ENCODE assay signal across 3 cellular contexts in genomic region chr9:21902112-21902511, GRCh38.
TF ChIP-seq lines count a peak whose summit lies in the region.

No MANE protein-coding gene starts in this region.

TF ChIP-seq in GM12891, 5 proteins besides CTCF, POLR2A, EP300 and RAD21 (continued from another document):
- TF ChIP-seq SPI1 (IDR thresholded peaks at IDR 0.05; ENCODE audit: low read depth, low read length) (no peak), TAF1 (IDR thresholded peaks at IDR 0.05; ENCODE audit: low read depth, low read length) (no peak), POU2F2 (IDR thresholded peaks at IDR 0.05; ENCODE audit: low read depth, low read length) (no peak), PAX5 (IDR thresholded peaks at IDR 0.05; ENCODE audit: insufficient read depth, low read length, severe bottlenecking) (no peak)
TF ChIP-seq in GM12891: peak in this region for 0.

TF ChIP-seq in IMR-90, 13 proteins besides CTCF, POLR2A, EP300 and RAD21:
- no peak for TF ChIP-seq FOS (IDR thresholded peaks at IDR 0.05; ENCODE audit: low read depth, low read length)
- no peak for TF ChIP-seq USF2 (IDR thresholded peaks at IDR 0.05; ENCODE audit: low read depth, low read length)
- TF ChIP-seq RFX5 (IDR thresholded peaks at IDR 0.05; ENCODE audit: low read depth, low read length), result no peak
- TF ChIP-seq RCOR1 (IDR thresholded peaks at IDR 0.05; ENCODE audit: insufficient replicate concordance, low read length), result no peak
- TF ChIP-seq MXI1 (IDR thresholded peaks at IDR 0.05; ENCODE audit: borderline replicate concordance, low read depth, low read length), result no peak

TF ChIP-seq in GM12878, 131 proteins besides CTCF, POLR2A, EP300 and RAD21 (continued from another document):
- TF ChIP-seq BCLAF1 (IDR thresholded peaks at IDR 0.05), result no peak
- no peak for TF ChIP-seq RCOR1 (conservative IDR thresholded peaks at IDR 0.05; ENCODE audit: low read depth, low read length)
- no peak for TF ChIP-seq CBX3 (IDR thresholded peaks at IDR 0.05; ENCODE audit: borderline replicate concordance, low read depth)
- no peak for TF ChIP-seq MYB (IDR thresholded peaks at IDR 0.05; ENCODE audit: borderline replicate concordance, low read depth, low read length)
- no peak for TF ChIP-seq CEBPZ (IDR thresholded peaks at IDR 0.05; ENCODE audit: low read depth, low read length)
- no peak for TF ChIP-seq FOXK2 (IDR thresholded peaks at IDR 0.05)
- TF ChIP-seq ZNF274 (IDR thresholded peaks at IDR 0.05; ENCODE audit: insufficient read depth, insufficient read length), result no peak
- no peak for TF ChIP-seq ELK1 (IDR thresholded peaks at IDR 0.05; ENCODE audit: low read depth, low read length)
- no peak for TF ChIP-seq CEBPB (IDR thresholded peaks at IDR 0.05; ENCODE audit: borderline replicate concordance in 1 of 2, low read depth in 2 of 2, low read length in 2 of 2)
- no peak for TF ChIP-seq HCFC1 (IDR thresholded peaks at IDR 0.05; ENCODE audit: low read length)
- no peak for TF ChIP-seq BHLHE40 (IDR thresholded peaks at IDR 0.05; ENCODE audit: borderline replicate concordance in 1 of 2, low read depth in 2 of 2, low read length in 1 of 2)
- TF ChIP-seq TCF3 (IDR thresholded peaks at IDR 0.05; ENCODE audit: borderline replicate concordance, insufficient read depth, low read depth, low read length), result no peak
